Comparison of ENCODE assay signal across 8 cellular contexts in genomic region chr20:37534401-37535157, GRCh38. TPM values are rescaled to one million over a fixed set of nuclear protein-coding genes. Genes with fewer than 3 reads are reported as not detected.
A peak's percentile ranks its signal among the peaks of the same experiment; 100 is the strongest.
DNase-seq lines count a peak whose midpoint lies in the region; ATAC-seq and TF ChIP-seq lines count a peak whose summit lies in the region.

No MANE protein-coding gene starts in this region.

- no peak for TF ChIP-seq POLR2A in upper lobe of left lung (IDR thresholded peaks at IDR 0.05)

- H3K36me3 Mint-ChIP-seq in Calu3 (ENCODE audit: insufficient read depth, unreplicated experiment): no peaks in the 10 kb centered on the region

- BruUV-seq in Calu3 (replicated peaks; lab: Mats Ljungman, UMichigan): no TSS peak

- no peaks in the 10 kb centered on the region for H3K36me3 ChIP-seq in upper lobe of left lung

- ATAC-seq in GM19468 (IDR thresholded peaks at IDR 0.05; ENCODE audit: extremely low read depth, unreplicated experiment): peak; percentile 50
- peak; percentile 77 for ATAC-seq in HG03571 (IDR thresholded peaks at IDR 0.05; ENCODE audit: unreplicated experiment)
- peak; percentile 91 to 94 for ATAC-seq in upper lobe of left lung (ENCODE audit: low FRiP score in 2 of 2)

- no peak overlapping the region for H3K4me3 Mint-ChIP-seq in Calu3 (ENCODE audit: low read depth, unreplicated experiment)

- peaks cover 0 to 8% (median 0%) of the 10 kb centered on the region in 4 donors for H3K4me1 ChIP-seq in upper lobe of left lung

- intact Hi-C loops in Calu3 (cut with micrococcal nuclease; ENCODE audit: unreplicated experiment): loop anchor here (1.0 to 5.0 kb wide), 3 partner anchors 127 to 332 kb away; no protein-coding TSS in a partner anchor

- TF ChIP-seq EP300 in upper lobe of left lung (IDR thresholded peaks at IDR 0.05): no peak

- peak; percentile 85 for TF ChIP-seq CTCF in Calu3 (IDR thresholded peaks at IDR 0.05; ENCODE audit: unreplicated experiment)
- TF ChIP-seq CTCF in upper lobe of left lung (IDR thresholded peaks at IDR 0.05): peak; percentile 77 to 94 (median 86)

- DNase-seq in Calu3 (peak; percentile 81), NCI-H524 (lab: John Stamatoyannopoulos, UW) (peak; percentile 78 to 86), epidermal melanocyte (ENCODE audit: insufficient read length, low spot score) (peak; percentile 71), middle frontal gyrus (ENCODE audit: extremely low spot score, low spot score) (peak; percentile 73), upper lobe of left lung (peak in 1 of 2 donors; percentile 48)
- peak; percentile 45 for DNase-seq in activated CD4-positive, alpha-beta T cell treated with anti-CD3 and anti-CD28 coated beads for 48 hours

- H3K4me3 ChIP-seq in upper lobe of left lung: no peak overlapping the region

- no peaks in the 10 kb centered on the region for H3K27me3 ChIP-seq in upper lobe of left lung

- H3K27ac Mint-ChIP-seq in Calu3 (ENCODE audit: unreplicated experiment): no peak overlapping the region

- H3K9me3 ChIP-seq in upper lobe of left lung: no peaks in the 10 kb centered on the region

- no peaks in the 10 kb centered on the region for H3K9me3 Mint-ChIP-seq in Calu3 (ENCODE audit: low read depth, unreplicated experiment)

- peaks cover 38% of the 10 kb centered on the region for H3K4me1 Mint-ChIP-seq in Calu3 (ENCODE audit: low read depth, unreplicated experiment)

- 66 to 71% methylated on average over 6 of the region's 6 CpGs for WGBS in upper lobe of left lung, 2 donors

- no peak overlapping the region for H3K27ac ChIP-seq in upper lobe of left lung

- H3K27me3 Mint-ChIP-seq in Calu3 (ENCODE audit: unreplicated experiment): peaks cover 42% of the 10 kb centered on the region

- CTCF ChIA-PET in Calu3 (lab: Charles Lee): interaction anchor here (0.5 to 3.2 kb wide), 15 partner anchors 9 to 445 kb away, joined by 3 to 18 read pairs (median 3); no protein-coding TSS in a partner anchor

RNA-seq across cellular contexts. Expression of gene BLCAP, which starts 6.9 kb away (rescaled TPM):
- total RNA-seq in Calu3 (2022): 90.4 and 114 TPM in 2 replicates
- total RNA-seq in upper lobe of left lung: 10 to 100 TPM; 53.4 to 79.6 (median 66.6) TPM

RNA-seq across cellular contexts. Expression of gene NNAT, which starts 13.5 kb away (rescaled TPM):
- total RNA-seq in Calu3 (2022) (not detected in 2 replicates), upper lobe of left lung (1 to 10 TPM in 2 of 6 donors, under 1 TPM in 2, not detected in 2; 0.66 to 1.2 (median 0.95) TPM)
